8 cellular contexts compared by ENCODE assay signal in the genomic region with DNA sequence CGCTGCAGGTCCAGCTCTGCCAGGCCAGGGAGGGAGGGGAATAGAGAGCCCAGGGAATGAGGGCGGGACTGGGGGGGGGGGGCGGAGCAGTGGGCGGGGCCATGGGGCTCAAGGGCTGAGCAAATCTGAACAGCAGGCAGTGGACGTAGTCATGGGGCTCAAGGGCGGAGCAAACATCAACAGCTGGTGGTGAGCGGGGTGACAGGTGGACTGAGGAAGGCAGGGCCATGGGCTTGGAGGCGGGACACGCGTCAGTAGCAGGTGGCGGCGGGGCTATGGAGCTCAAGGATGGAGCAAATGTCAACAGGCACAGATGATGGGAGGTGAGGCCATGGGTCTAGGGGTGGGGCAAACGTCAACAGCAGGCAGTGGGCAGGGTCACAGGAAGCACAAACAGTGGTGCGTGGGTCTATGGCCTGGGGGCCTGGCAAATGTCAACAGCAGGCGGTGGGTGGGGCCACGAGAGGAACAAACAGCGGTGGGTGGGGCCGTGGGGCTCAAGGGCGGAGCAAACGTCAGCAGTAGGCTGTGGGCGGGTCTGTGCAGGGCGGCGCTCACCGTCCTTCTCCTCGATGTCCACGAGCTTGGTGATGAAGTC. TPM values are rescaled to one million over a fixed set of nuclear protein-coding genes. Genes with fewer than 3 reads are reported as not detected.
A peak's percentile ranks its signal among the peaks of the same experiment; 100 is the strongest.
DNase-seq lines count a peak whose midpoint lies in the region; ATAC-seq and TF ChIP-seq lines count a peak whose summit lies in the region.
"Not testable (repeated sequence)": the region's sequence is repeated elsewhere in the genome, so short reads cannot be mapped to it uniquely, and the experiment has no call there.

No MANE protein-coding gene starts in this region.

- not testable (repeated sequence) for DNase-seq in AG09309 (ENCODE audit: low read depth)
- DNase-seq in NCI-H748 (lab: John Stamatoyannopoulos, UW; ENCODE audit: unreplicated experiment) (peak; percentile 94), colonic mucosa (peak; percentile 97), left kidney (ENCODE audit: low read depth, low spot score) (peak; percentile 88)
- DNase-seq in activated CD4-positive, alpha-beta memory T cell treated with anti-CD3 and anti-CD28 coated beads, Interleukin-2, amount 10 ng/mL, durations not matched to agents 7 days and 5 days: peak; percentile 91
- peak; percentile 31 to 62 (median 48) for DNase-seq in stimulated activated CD4-positive, alpha-beta T cell treated with anti-CD3 and anti-CD28 coated beads, Interleukin-1b, Interleukin-23, amount 100 ng/mL, for 24 hours (ENCODE audit: low read depth in 4 of 4, low spot score in 1 of 4)

- not testable (repeated sequence) for H3K9me3 ChIP-seq in colonic mucosa

- H3K4me3 Mint-ChIP-seq in activated CD4-positive, alpha-beta memory T cell treated with anti-CD3 and anti-CD28 coated beads, Interleukin-2, amount 10 ng/mL, durations not matched to agents 7 days and 5 days: peak overlapping the region; percentile 52

- H3K36me3 ChIP-seq in colonic mucosa: not testable (repeated sequence)

- ATAC-seq in GM19395 (IDR thresholded peaks at IDR 0.05; ENCODE audit: unreplicated experiment) (peak; percentile 76), HG03354 (IDR thresholded peaks at IDR 0.05; ENCODE audit: poor library complexity, severe bottlenecking, unreplicated experiment) (peak; percentile 71)

- not testable (repeated sequence) for H3K36me3 Mint-ChIP-seq in activated CD4-positive, alpha-beta memory T cell treated with anti-CD3 and anti-CD28 coated beads, Interleukin-2, amount 10 ng/mL, durations not matched to agents 7 days and 5 days (ENCODE audit: low read depth)

- H3K27ac ChIP-seq in colonic mucosa: not testable (repeated sequence)

- H3K4me3 ChIP-seq in AG09309 (ENCODE audit: control insufficient read depth, low read depth, low read length) (peak overlapping the region; percentile 16; the same call in 1 of the 2 replicates), colonic mucosa (peak overlapping the region; percentile 10)

- H3K9me3 Mint-ChIP-seq in activated CD4-positive, alpha-beta memory T cell treated with anti-CD3 and anti-CD28 coated beads, Interleukin-2, amount 10 ng/mL, durations not matched to agents 7 days and 5 days: not testable (repeated sequence)

- not testable (repeated sequence) for H3K4me1 ChIP-seq in colonic mucosa

- H3K9ac ChIP-seq in colonic mucosa (ENCODE audit: low read depth in 2 of 2, low read length in 2 of 2): peak overlapping the region in 1 of 2 donors; percentile 16

- intact Hi-C loops in colonic mucosa (cut with DNase I): not testable (repeated sequence)

- H3K27me3 Mint-ChIP-seq in activated CD4-positive, alpha-beta memory T cell treated with anti-CD3 and anti-CD28 coated beads, Interleukin-2, amount 10 ng/mL, durations not matched to agents 7 days and 5 days: not testable (repeated sequence)

- H3K4me1 Mint-ChIP-seq in activated CD4-positive, alpha-beta memory T cell treated with anti-CD3 and anti-CD28 coated beads, Interleukin-2, amount 10 ng/mL, durations not matched to agents 7 days and 5 days: peaks cover 22% of the 10 kb centered on the region

- not testable (repeated sequence) for TF ChIP-seq CTCF in AG09309 (IDR thresholded peaks at IDR 0.05; ENCODE audit: control insufficient read depth, insufficient read depth, low read depth, low read length, missing control alignments); colonic mucosa (IDR thresholded peaks at IDR 0.05)

- CTCF ChIA-PET in activated CD4-positive, alpha-beta memory T cell treated with anti-CD3 and anti-CD28 coated beads, Interleukin-2, amount 10 ng/mL, durations not matched to agents 7 days and 5 days (lab: Charles Lee): not testable (repeated sequence)

- H3K27me3 ChIP-seq in colonic mucosa: not testable (repeated sequence)

- POLR2A ChIA-PET in activated CD4-positive, alpha-beta memory T cell treated with anti-CD3 and anti-CD28 coated beads, Interleukin-2, amount 10 ng/mL, durations not matched to agents 7 days and 5 days (lab: Charles Lee): not testable (repeated sequence)

- peak overlapping the region; percentile 78 for H3K27ac Mint-ChIP-seq in activated CD4-positive, alpha-beta memory T cell treated with anti-CD3 and anti-CD28 coated beads, Interleukin-2, amount 10 ng/mL, durations not matched to agents 7 days and 5 days

RNA-seq across cellular contexts. Expression of gene DBNL, which starts 5.4 kb away (rescaled TPM):
- total RNA-seq in activated CD4-positive, alpha-beta memory T cell treated with anti-CD3 and anti-CD28 coated beads, Interleukin-2, amount 10 ng/mL, durations not matched to agents 7 days and 5 days: 100 to 1,000 TPM; 175 to 176 TPM
- total RNA-seq in colonic mucosa: 100 to 1,000 TPM in 1 of 2 donors, 10 to 100 TPM in 1; 81.4 to 106 TPM

RNA-seq across cellular contexts. Expression of gene PGAM2, which starts 26.3 kb away (rescaled TPM):
- under 1 TPM in 1 of 2 experiments, not detected in 1; 0.43 TPM for total RNA-seq in activated CD4-positive, alpha-beta memory T cell treated with anti-CD3 and anti-CD28 coated beads, Interleukin-2, amount 10 ng/mL, durations not matched to agents 7 days and 5 days
- under 1 TPM; 0.29 to 0.52 TPM for total RNA-seq in colonic mucosa

RNA-seq across cellular contexts. Expression of gene SPDYE1, which starts 41.4 kb away (rescaled TPM):
- not detected for total RNA-seq in activated CD4-positive, alpha-beta memory T cell treated with anti-CD3 and anti-CD28 coated beads, Interleukin-2, amount 10 ng/mL, durations not matched to agents 7 days and 5 days
- not detected for total RNA-seq in colonic mucosa

RNA-seq across cellular contexts. Expression of gene POLM, which starts 43.3 kb away (rescaled TPM):
- total RNA-seq in activated CD4-positive, alpha-beta memory T cell treated with anti-CD3 and anti-CD28 coated beads, Interleukin-2, amount 10 ng/mL, durations not matched to agents 7 days and 5 days: 10 to 100 TPM; 29.4 to 30.7 TPM
- 10 to 100 TPM; 17.2 to 25.9 TPM for total RNA-seq in colonic mucosa
